1 cellular context compared by ENCODE assay signal in genomic region chr6:132392292-132392691, GRCh38.
TF ChIP-seq lines count a peak whose summit lies in the region.

No MANE protein-coding gene starts in this region.

TF ChIP-seq in GM23338, 12 proteins besides CTCF, POLR2A, EP300 and RAD21 (continued from another document):
- TF ChIP-seq, protein P1, sequence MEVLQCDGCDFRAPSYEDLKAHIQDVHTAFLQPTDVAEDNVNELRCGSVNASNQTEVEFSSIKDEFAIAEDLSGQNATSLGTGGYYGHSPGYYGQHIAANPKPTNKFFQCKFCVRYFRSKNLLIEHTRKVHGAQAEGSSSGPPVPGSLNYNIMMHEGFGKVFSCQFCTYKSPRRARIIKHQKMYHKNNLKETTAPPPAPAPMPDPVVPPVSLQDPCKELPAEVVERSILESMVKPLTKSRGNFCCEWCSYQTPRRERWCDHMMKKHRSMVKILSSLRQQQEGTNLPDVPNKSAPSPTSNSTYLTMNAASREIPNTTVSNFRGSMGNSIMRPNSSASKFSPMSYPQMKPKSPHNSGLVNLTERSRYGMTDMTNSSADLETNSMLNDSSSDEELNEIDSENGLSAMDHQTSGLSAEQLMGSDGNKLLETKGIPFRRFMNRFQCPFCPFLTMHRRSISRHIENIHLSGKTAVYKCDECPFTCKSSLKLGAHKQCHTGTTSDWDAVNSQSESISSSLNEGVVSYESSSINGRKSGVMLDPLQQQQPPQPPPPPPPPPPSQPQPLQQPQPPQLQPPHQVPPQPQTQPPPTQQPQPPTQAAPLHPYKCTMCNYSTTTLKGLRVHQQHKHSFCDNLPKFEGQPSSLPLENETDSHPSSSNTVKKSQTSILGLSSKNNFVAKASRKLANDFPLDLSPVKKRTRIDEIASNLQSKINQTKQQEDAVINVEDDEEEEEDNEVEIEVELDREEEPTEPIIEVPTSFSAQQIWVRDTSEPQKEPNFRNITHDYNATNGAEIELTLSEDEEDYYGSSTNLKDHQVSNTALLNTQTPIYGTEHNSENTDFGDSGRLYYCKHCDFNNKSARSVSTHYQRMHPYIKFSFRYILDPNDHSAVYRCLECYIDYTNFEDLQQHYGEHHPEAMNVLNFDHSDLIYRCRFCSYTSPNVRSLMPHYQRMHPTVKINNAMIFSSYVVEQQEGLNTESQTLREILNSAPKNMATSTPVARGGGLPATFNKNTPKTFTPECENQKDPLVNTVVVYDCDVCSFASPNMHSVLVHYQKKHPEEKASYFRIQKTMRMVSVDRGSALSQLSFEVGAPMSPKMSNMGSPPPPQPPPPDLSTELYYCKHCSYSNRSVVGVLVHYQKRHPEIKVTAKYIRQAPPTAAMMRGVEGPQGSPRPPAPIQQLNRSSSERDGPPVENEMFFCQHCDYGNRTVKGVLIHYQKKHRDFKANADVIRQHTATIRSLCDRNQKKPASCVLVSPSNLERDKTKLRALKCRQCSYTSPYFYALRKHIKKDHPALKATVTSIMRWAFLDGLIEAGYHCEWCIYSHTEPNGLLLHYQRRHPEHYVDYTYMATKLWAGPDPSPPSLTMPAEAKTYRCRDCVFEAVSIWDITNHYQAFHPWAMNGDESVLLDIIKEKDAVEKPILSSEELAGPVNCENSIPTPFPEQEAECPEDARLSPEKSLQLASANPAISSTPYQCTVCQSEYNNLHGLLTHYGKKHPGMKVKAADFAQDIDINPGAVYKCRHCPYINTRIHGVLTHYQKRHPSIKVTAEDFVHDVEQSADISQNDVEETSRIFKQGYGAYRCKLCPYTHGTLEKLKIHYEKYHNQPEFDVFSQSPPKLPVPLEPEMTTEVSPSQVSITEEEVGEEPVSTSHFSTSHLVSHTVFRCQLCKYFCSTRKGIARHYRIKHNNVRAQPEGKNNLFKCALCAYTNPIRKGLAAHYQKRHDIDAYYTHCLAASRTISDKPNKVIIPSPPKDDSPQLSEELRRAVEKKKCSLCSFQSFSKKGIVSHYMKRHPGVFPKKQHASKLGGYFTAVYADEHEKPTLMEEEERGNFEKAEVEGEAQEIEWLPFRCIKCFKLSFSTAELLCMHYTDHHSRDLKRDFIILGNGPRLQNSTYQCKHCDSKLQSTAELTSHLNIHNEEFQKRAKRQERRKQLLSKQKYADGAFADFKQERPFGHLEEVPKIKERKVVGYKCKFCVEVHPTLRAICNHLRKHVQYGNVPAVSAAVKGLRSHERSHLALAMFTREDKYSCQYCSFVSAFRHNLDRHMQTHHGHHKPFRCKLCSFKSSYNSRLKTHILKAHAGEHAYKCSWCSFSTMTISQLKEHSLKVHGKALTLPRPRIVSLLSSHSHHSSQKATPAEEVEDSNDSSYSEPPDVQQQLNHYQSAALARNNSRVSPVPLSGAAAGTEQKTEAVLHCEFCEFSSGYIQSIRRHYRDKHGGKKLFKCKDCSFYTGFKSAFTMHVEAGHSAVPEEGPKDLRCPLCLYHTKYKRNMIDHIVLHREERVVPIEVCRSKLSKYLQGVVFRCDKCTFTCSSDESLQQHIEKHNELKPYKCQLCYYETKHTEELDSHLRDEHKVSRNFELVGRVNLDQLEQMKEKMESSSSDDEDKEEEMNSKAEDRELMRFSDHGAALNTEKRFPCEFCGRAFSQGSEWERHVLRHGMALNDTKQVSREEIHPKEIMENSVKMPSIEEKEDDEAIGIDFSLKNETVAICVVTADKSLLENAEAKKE (CRISPR knock-in tag; IDR thresholded peaks at IDR 0.05) = no peak
- TF ChIP-seq ZNF331 (CRISPR knock-in tag; IDR thresholded peaks at IDR 0.05; ENCODE audit: low read depth) (no peak), NANOG (IDR thresholded peaks at IDR 0.05; ENCODE audit: borderline replicate concordance) (no peak), ZNF114 (CRISPR knock-in tag; IDR thresholded peaks at IDR 0.05) (no peak), STAT1 (IDR thresholded peaks at IDR 0.05; ENCODE audit: unreplicated experiment) (no peak), REST (IDR thresholded peaks at IDR 0.05; ENCODE audit: unreplicated experiment) (no peak), JUNB (IDR thresholded peaks at IDR 0.05; ENCODE audit: unreplicated experiment) (no peak), POLR2AphosphoS5 (IDR thresholded peaks at IDR 0.05; ENCODE audit: low read depth) (no peak), CREB1 (CRISPR knock-in tag; IDR thresholded peaks at IDR 0.05; ENCODE audit: low read depth) (no peak), EZH2 (IDR thresholded peaks at IDR 0.05; ENCODE audit: low read depth, unreplicated experiment) (no peak)
